ENCODE assay signal across 1 cellular context in genomic region chr11:46694095-46694494, GRCh38.
TF ChIP-seq lines count a peak whose summit lies in the region.

No MANE protein-coding gene starts in this region.

TF ChIP-seq in K562, 482 proteins besides CTCF, POLR2A, EP300 and RAD21 (continues in another document):
- TF ChIP-seq ELF2 (CRISPR knock-in tag; IDR thresholded peaks at IDR 0.05) (no peak), MITF (IDR thresholded peaks at IDR 0.05) (no peak), ZNF354B (CRISPR knock-in tag; IDR thresholded peaks at IDR 0.05) (no peak), ZZZ3 (IDR thresholded peaks at IDR 0.05) (no peak), RREB1 (CRISPR knock-in tag; IDR thresholded peaks at IDR 0.05) (no peak), SRSF1 (IDR thresholded peaks at IDR 0.05; ENCODE audit: low read depth, low read length) (no peak), E2F1 (CRISPR knock-in tag; IDR thresholded peaks at IDR 0.05) (no peak), EHMT2 (IDR thresholded peaks at IDR 0.05) (no peak), TSC22D4 (tag; IDR thresholded peaks at IDR 0.05) (no peak), ZNF511 (CRISPR knock-in tag; IDR thresholded peaks at IDR 0.05) (no peak), DACH1 (IDR thresholded peaks at IDR 0.05; ENCODE audit: partially characterized antibody) (no peak), CREBBP (IDR thresholded peaks at IDR 0.05; ENCODE audit: low read depth, low read length) (no peak), SAFB (IDR thresholded peaks at IDR 0.05; ENCODE audit: borderline replicate concordance, low read depth, low read length) (no peak), IRF2 (CRISPR knock-in tag; IDR thresholded peaks at IDR 0.05) (no peak), PKNOX1 (IDR thresholded peaks at IDR 0.05) (peak; percentile 79), NFYB (IDR thresholded peaks at IDR 0.05; ENCODE audit: extremely low read depth, insufficient read length) (no peak), THAP7 (CRISPR knock-in tag; IDR thresholded peaks at IDR 0.05) (no peak), HMG20B (CRISPR knock-in tag; IDR thresholded peaks at IDR 0.05) (no peak), BACH1 (tag; IDR thresholded peaks at IDR 0.05) (no peak), PRDM10 (IDR thresholded peaks at IDR 0.05; ENCODE audit: partially characterized antibody) (peak; percentile 32), ZBTB7A (IDR thresholded peaks at IDR 0.05; ENCODE audit: borderline replicate concordance, control insufficient read depth, low read depth, low read length) (0 out of 2 replicates have a peak, but pooled peaks have one; percentile 23), BRD4 (IDR thresholded peaks at IDR 0.05) (no peak), ELF4 (CRISPR knock-in tag; IDR thresholded peaks at IDR 0.05) (no peak), ZNF695 (CRISPR knock-in tag; IDR thresholded peaks at IDR 0.05) (no peak), ZNF311 (CRISPR knock-in tag; IDR thresholded peaks at IDR 0.05) (no peak), KAT8 (IDR thresholded peaks at IDR 0.05; ENCODE audit: low read depth) (no peak), MEIS2 (IDR thresholded peaks at IDR 0.05; ENCODE audit: partially characterized antibody) (peak; percentile 78), PBX2 (CRISPR knock-in tag; IDR thresholded peaks at IDR 0.05; ENCODE audit: low read depth) (no peak), PBX2 (tag; conservative IDR thresholded peaks at IDR 0.05; ENCODE audit: low read depth) (peak; percentile 90), GABPB1 (CRISPR knock-in tag; IDR thresholded peaks at IDR 0.05) (no peak), ATF2 (CRISPR knock-in tag; IDR thresholded peaks at IDR 0.05) (no peak), DPF2 (IDR thresholded peaks at IDR 0.05) (0 out of 2 replicates have a peak, but pooled peaks have one; percentile 14), IRF1 (CRISPR knock-in tag; IDR thresholded peaks at IDR 0.05; ENCODE audit: borderline replicate concordance) (no peak), RNF2 (IDR thresholded peaks at IDR 0.05) (no peak), THRA (IDR thresholded peaks at IDR 0.05) (no peak), CREM (IDR thresholded peaks at IDR 0.05; ENCODE audit: low read depth) (no peak), ZNF280B (CRISPR knock-in tag; IDR thresholded peaks at IDR 0.05) (no peak), CC2D1A (IDR thresholded peaks at IDR 0.05) (no peak)
